Comparison of ENCODE assay signal across 30 cellular contexts in genomic region chr1:234668577-234668955, GRCh38.
"Had no signal": no experiment of that assay in that cellular context is flagged by ENCODE, and none has a peak within 500 bp of the region (broad histone marks: within the 10 kb centered on the region; RNA-seq: fewer than 3 reads in every experiment).

No MANE protein-coding gene starts in this region.

- H3K27ac ChIP-seq: ascending aorta, cardiac muscle cell, KMS-11, SJCRH30, SK-N-MC had no signal

- ATAC-seq: activated CD8-positive, alpha-beta T cell treated with anti-CD3 and anti-CD28 coated beads, Interleukin-2, amount 10 ng/mL, durations not matched to agents 7 days and 5 days had no signal

- H3K36me3 ChIP-seq: ascending aorta, cardiac muscle cell, SJCRH30 had no signal

- H3K9ac ChIP-seq: KMS-11 had no signal

- H3K4me3 Mint-ChIP-seq: activated CD4-positive, alpha-beta T cell treated with anti-CD3 and anti-CD28 coated beads for 36 hours; activated CD4-positive, alpha-beta T cell treated with anti-CD3 and anti-CD28 coated beads, Interleukin-2, amount 10 ng/mL, durations not matched to agents 7 days and 5 days; activated CD8-positive, alpha-beta T cell treated with anti-CD3 and anti-CD28 coated beads, Interleukin-2, amount 10 ng/mL, durations not matched to agents 7 days and 5 days; activated naive CD4-positive, alpha-beta T cell treated with anti-CD3 and anti-CD28 coated beads, Interleukin-2, amount 50 U/mL, for 24 hours; activated naive CD8-positive, alpha-beta T cell treated with anti-CD3 and anti-CD28 coated beads, Interleukin-2, amount 10 ng/mL, durations not matched to agents 7 days and 5 days; activated T-cell treated with anti-CD3 and anti-CD28 coated beads, Interleukin-2, amount 50 U/mL, for 24 hours; central memory CD8-positive, alpha-beta T cell; T-helper 1 cell treated with Interleukin-12 subunit alpha and Interleukin-12 subunit beta and Interleukin-4 antibody, amounts not matched to agents 30 μg/mL and 1 μg/mL, for 36 hours; T-helper 2 cell treated with Interferon-gamma antibody and Interleukin-4, amounts not matched to agents 5 μg/mL and 100 μg/mL, for 36 hours had no signal

- H3K4me2 ChIP-seq: KMS-11 had no signal

- H3K27me3 Mint-ChIP-seq: activated CD4-positive, alpha-beta T cell treated with anti-CD3 and anti-CD28 coated beads for 36 hours; activated CD4-positive, alpha-beta T cell treated with anti-CD3 and anti-CD28 coated beads, Interleukin-2, amount 10 ng/mL, durations not matched to agents 7 days and 5 days; activated naive CD4-positive, alpha-beta T cell treated with anti-CD3 and anti-CD28 coated beads, Interleukin-2, amount 50 U/mL, for 24 hours; activated T-cell treated with anti-CD3 and anti-CD28 coated beads, Interleukin-2, amount 50 U/mL, for 24 hours; central memory CD8-positive, alpha-beta T cell had no signal

- H3K4me1 ChIP-seq: ascending aorta, SJCRH30 had no signal

- H3K36me3 Mint-ChIP-seq: activated naive CD4-positive, alpha-beta T cell treated with anti-CD3 and anti-CD28 coated beads, Interleukin-2, amount 50 U/mL, for 24 hours had no signal

- H3K27me3 ChIP-seq: ascending aorta, cardiac muscle cell, SJCRH30 had no signal

- H3K9me3 ChIP-seq: ascending aorta, SJCRH30 had no signal

- DNase-seq: activated CD4-positive, alpha-beta T cell treated with anti-CD3 and anti-CD28 coated beads, Interleukin-2, amount 10 ng/mL, durations not matched to agents 7 days and 5 days; activated CD4-positive, alpha-beta T cell treated with anti-CD3 and anti-CD28 coated beads, Interleukin-2, amount 50 U/mL, for 48 hours; activated CD8-positive, alpha-beta T cell treated with anti-CD3 and anti-CD28 coated beads, Interleukin-2, amount 10 ng/mL, durations not matched to agents 7 days and 5 days; activated gamma-delta T cell; activated naive CD4-positive, alpha-beta T cell treated with Interleukin-2 at 50 U/mL for 16 hours; activated naive CD8-positive, alpha-beta T cell treated with anti-CD3 and anti-CD28 coated beads, Interleukin-2, amount 10 ng/mL, durations not matched to agents 7 days and 5 days; activated T-cell treated with anti-CD3 and anti-CD28 coated beads, Interleukin-2, amount 50 U/mL, for 24 hours; amygdala; MM.1S; MV-4-11; NCI-H1092; NCI-H1436 treated with DMSO at 0.1 percent for 48 hours; NCI-H1694 treated with DMSO at 0.1 percent for 48 hours; NCI-H2029; NCI-H2107; NCI-H2171; NCI-H510A; NCI-H69; SHP77; SJCRH30 had no signal

- H3K4me3 ChIP-seq: ascending aorta, cardiac muscle cell, SJCRH30, SK-N-MC had no signal

- H3K4me1 Mint-ChIP-seq: activated CD4-positive, alpha-beta T cell treated with anti-CD3 and anti-CD28 coated beads, Interleukin-2, amount 10 ng/mL, durations not matched to agents 7 days and 5 days; activated naive CD4-positive, alpha-beta T cell treated with anti-CD3 and anti-CD28 coated beads, Interleukin-2, amount 50 U/mL, for 24 hours; central memory CD8-positive, alpha-beta T cell had no signal

- H3K9me3 Mint-ChIP-seq: activated CD4-positive, alpha-beta T cell treated with anti-CD3 and anti-CD28 coated beads, Interleukin-2, amount 10 ng/mL, durations not matched to agents 7 days and 5 days; activated naive CD4-positive, alpha-beta T cell treated with anti-CD3 and anti-CD28 coated beads, Interleukin-2, amount 50 U/mL, for 24 hours; activated T-helper 2 cell treated with anti-CD3 and anti-CD28 coated beads, Interferon-gamma antibody, Interleukin-2, Interleukin-4, amounts not matched to agents 10 μg/mL and 5 μg/mL and 100 μg/mL, durations not matched to agents 14 hours and 24 hours and 36 hours; central memory CD8-positive, alpha-beta T cell had no signal

- H3K27ac Mint-ChIP-seq: activated CD4-positive, alpha-beta T cell treated with anti-CD3 and anti-CD28 coated beads for 36 hours; activated CD4-positive, alpha-beta T cell treated with anti-CD3 and anti-CD28 coated beads, Interleukin-2, amount 10 ng/mL, durations not matched to agents 7 days and 5 days; activated CD8-positive, alpha-beta T cell treated with anti-CD3 and anti-CD28 coated beads, Interleukin-2, amount 10 ng/mL, durations not matched to agents 7 days and 5 days; activated naive CD4-positive, alpha-beta T cell treated with anti-CD3 and anti-CD28 coated beads, Interleukin-2, amount 50 U/mL, for 24 hours; activated naive CD8-positive, alpha-beta T cell treated with anti-CD3 and anti-CD28 coated beads, Interleukin-2, amount 10 ng/mL, durations not matched to agents 7 days and 5 days; activated T-cell treated with anti-CD3 and anti-CD28 coated beads, Interleukin-2, amount 50 U/mL, for 24 hours; T-helper 1 cell treated with Interleukin-12 subunit alpha and Interleukin-12 subunit beta and Interleukin-4 antibody, amounts not matched to agents 30 μg/mL and 1 μg/mL, for 36 hours; T-helper 2 cell treated with Interferon-gamma antibody and Interleukin-4, amounts not matched to agents 5 μg/mL and 100 μg/mL, for 36 hours had no signal
